22 cellular contexts compared by ENCODE assay signal in the genomic region with DNA sequence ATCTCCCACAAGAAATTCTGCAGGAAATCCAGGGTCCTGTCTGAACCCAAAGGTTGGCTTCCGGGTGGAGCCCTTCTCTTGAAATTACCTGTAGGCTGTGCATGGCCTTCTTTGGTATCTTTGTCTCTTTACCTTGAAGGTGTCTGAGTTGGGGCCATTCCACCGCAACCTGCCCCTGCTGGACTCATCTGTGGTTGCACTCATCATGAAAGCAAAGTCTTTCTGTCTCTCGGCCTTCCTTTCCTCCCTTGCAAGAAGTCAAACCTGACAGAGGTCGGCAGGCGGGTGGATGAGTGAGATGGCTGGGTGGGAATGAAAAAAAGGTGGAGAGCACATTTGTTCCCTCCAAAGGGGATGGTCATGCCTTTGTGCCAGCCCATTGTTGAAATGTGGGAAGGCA. TPM values are rescaled to one million over a fixed set of nuclear protein-coding genes. Genes with fewer than 3 reads are reported as not detected.
DNase-seq lines count a peak whose midpoint lies in the region; ATAC-seq and TF ChIP-seq lines count a peak whose summit lies in the region.
"Had no signal": no experiment of that assay in that cellular context is flagged by ENCODE, and none has a peak within 500 bp of the region (broad histone marks: within the 10 kb centered on the region; RNA-seq: fewer than 3 reads in every experiment).

No MANE protein-coding gene starts in this region.

- CTCF ChIA-PET in WTC11 (lab: Charles Lee): interaction anchor here (0.6 to 0.7 kb wide), 2 partner anchors 87 to 99 kb away, joined by 3 read pairs; no protein-coding TSS in a partner anchor

- ATAC-seq in GM23338 (peak; percentile 66), WTC11 (peak; percentile 69), left lobe of liver (peak; percentile 60), HG02798 (IDR thresholded peaks at IDR 0.05; ENCODE audit: poor library complexity, unreplicated experiment) (no peak)

- no peaks in the 10 kb centered on the region for H3K9me3 Mint-ChIP-seq in GM23338
- H3K9me3 Mint-ChIP-seq in WTC11: no peaks in the 10 kb centered on the region
- no peaks in the 10 kb centered on the region for H3K9me3 Mint-ChIP-seq in progenitor cell of endocrine pancreas (ENCODE audit: low read depth)

- no peak overlapping the region for H3K27ac ChIP-seq in GM23338 (ENCODE audit: low read depth)

- H3K4me1 ChIP-seq in GM23338 (ENCODE audit: insufficient read depth): peaks cover 25% of the 10 kb centered on the region

- peaks cover 33% of the 10 kb centered on the region for H3K4me1 Mint-ChIP-seq in GM23338
- peaks cover 49% of the 10 kb centered on the region for H3K4me1 Mint-ChIP-seq in WTC11
- H3K4me1 Mint-ChIP-seq in progenitor cell of endocrine pancreas (ENCODE audit: low read depth): peaks cover 7% of the 10 kb centered on the region
- H3K4me1 Mint-ChIP-seq: CD4-positive, CD25-positive, alpha-beta regulatory T cell had no signal

- no peaks in the 10 kb centered on the region for H3K36me3 ChIP-seq in GM23338 (ENCODE audit: insufficient read depth)

- peak overlapping the region; percentile 32; the same call in 1 of the 2 replicates for H2AFZ ChIP-seq in GM23338

- no peaks in the 10 kb centered on the region for H3K79me2 ChIP-seq in GM23338 (replicated peaks; ENCODE audit: insufficient read depth)

- no peak overlapping the region for H3K4me3 Mint-ChIP-seq in GM23338
- H3K4me3 Mint-ChIP-seq in WTC11: no peak overlapping the region
- no peak overlapping the region for H3K4me3 Mint-ChIP-seq in progenitor cell of endocrine pancreas (ENCODE audit: low read depth)
- H3K4me3 Mint-ChIP-seq: CD4-positive, CD25-positive, alpha-beta regulatory T cell had no signal

- TF ChIP-seq CTCF in GM23338 (conservative IDR thresholded peaks at IDR 0.05; ENCODE audit: low read depth in 2 of 2) (peak; percentile 21 to 36; a peak in 3 of 4 replicates), WTC11 (IDR thresholded peaks at IDR 0.05) (no peak), progenitor cell of endocrine pancreas (IDR thresholded peaks at IDR 0.05; ENCODE audit: unreplicated experiment) (peak; percentile 31)

- H3F3A ChIP-seq in GM23338 (replicated peaks; ENCODE audit: low read depth): no peaks in the 10 kb centered on the region

- H4K20me1 ChIP-seq in GM23338 (replicated peaks; ENCODE audit: insufficient read depth): no peaks in the 10 kb centered on the region

- no peaks in the 10 kb centered on the region for H3K36me3 Mint-ChIP-seq in GM23338 (ENCODE audit: low read depth)
- no peaks in the 10 kb centered on the region for H3K36me3 Mint-ChIP-seq in WTC11
- H3K36me3 Mint-ChIP-seq in progenitor cell of endocrine pancreas (ENCODE audit: insufficient read depth): no peaks in the 10 kb centered on the region
- H3K36me3 Mint-ChIP-seq: CD4-positive, CD25-positive, alpha-beta regulatory T cell had no signal

- H3K9me2 ChIP-seq in GM23338 (ENCODE audit: insufficient read depth): no peaks in the 10 kb centered on the region

- H3K27ac Mint-ChIP-seq in GM23338 (no peak overlapping the region; the same call in 1 of the 2 replicates), WTC11 (no peak overlapping the region), progenitor cell of endocrine pancreas (no peak overlapping the region)
- H3K27ac Mint-ChIP-seq: CD4-positive, CD25-positive, alpha-beta regulatory T cell had no signal

- H3K27me3 Mint-ChIP-seq in GM23338 (ENCODE audit: insufficient read depth, low read depth, poor library complexity) (peaks cover 4% of the 10 kb centered on the region), WTC11 (ENCODE audit: low read depth) (no peaks in the 10 kb centered on the region; the same call in 1 of the 2 replicates), progenitor cell of endocrine pancreas (peaks cover 53% of the 10 kb centered on the region)

- H3K27me3 ChIP-seq in GM23338 (ENCODE audit: insufficient read depth): no peaks in the 10 kb centered on the region

- no peak overlapping the region for H3K4me2 ChIP-seq in GM23338

- POLR2A ChIA-PET in WTC11 (lab: Charles Lee): no interaction called here

- H3K4me3 ChIP-seq in GM23338: no peak overlapping the region

- peak; percentile 64 for DNase-seq in GM23338 (ENCODE audit: low spot score)
- peak; percentile 34 for DNase-seq in WTC11 (ENCODE audit: low spot score)
- DNase-seq in left lobe of liver (ENCODE audit: low spot score): peak; percentile 57
- no peak for DNase-seq in progenitor cell of endocrine pancreas (ENCODE audit: low spot score, unreplicated experiment)
- DNase-seq in occipital lobe (lab: John Stamatoyannopoulos, UW): no peak
- no peak for DNase-seq in NCI-H1694 (lab: John Stamatoyannopoulos, UW)
- DNase-seq: CD4-positive, CD25-positive, alpha-beta regulatory T cell; COR-L47; DMS79; GOT3; KBM-7; MM.1S; NCI-H1092 treated with DMSO at 0.1 percent for 48 hours; NCI-H1436 treated with DMSO at 0.1 percent for 48 hours; NCI-H2029; NCI-H2171; NCI-H345; NCI-H524; NCI-H82; Right ventricle myocardium superior had no signal

TF ChIP-seq in GM23338, 12 proteins besides CTCF, POLR2A, EP300 and RAD21 (continues in another document):
- TF ChIP-seq CREB1 (CRISPR knock-in tag; IDR thresholded peaks at IDR 0.05; ENCODE audit: low read depth) (no peak), EZH2phosphoT487 (IDR thresholded peaks at IDR 0.05; ENCODE audit: unreplicated experiment) (no peak), POLR2AphosphoS5 (IDR thresholded peaks at IDR 0.05; ENCODE audit: low read depth) (no peak)

TF ChIP-seq in WTC11, 78 proteins besides CTCF, POLR2A, EP300 and RAD21 (continues in another document):
- TF ChIP-seq, protein P1, sequence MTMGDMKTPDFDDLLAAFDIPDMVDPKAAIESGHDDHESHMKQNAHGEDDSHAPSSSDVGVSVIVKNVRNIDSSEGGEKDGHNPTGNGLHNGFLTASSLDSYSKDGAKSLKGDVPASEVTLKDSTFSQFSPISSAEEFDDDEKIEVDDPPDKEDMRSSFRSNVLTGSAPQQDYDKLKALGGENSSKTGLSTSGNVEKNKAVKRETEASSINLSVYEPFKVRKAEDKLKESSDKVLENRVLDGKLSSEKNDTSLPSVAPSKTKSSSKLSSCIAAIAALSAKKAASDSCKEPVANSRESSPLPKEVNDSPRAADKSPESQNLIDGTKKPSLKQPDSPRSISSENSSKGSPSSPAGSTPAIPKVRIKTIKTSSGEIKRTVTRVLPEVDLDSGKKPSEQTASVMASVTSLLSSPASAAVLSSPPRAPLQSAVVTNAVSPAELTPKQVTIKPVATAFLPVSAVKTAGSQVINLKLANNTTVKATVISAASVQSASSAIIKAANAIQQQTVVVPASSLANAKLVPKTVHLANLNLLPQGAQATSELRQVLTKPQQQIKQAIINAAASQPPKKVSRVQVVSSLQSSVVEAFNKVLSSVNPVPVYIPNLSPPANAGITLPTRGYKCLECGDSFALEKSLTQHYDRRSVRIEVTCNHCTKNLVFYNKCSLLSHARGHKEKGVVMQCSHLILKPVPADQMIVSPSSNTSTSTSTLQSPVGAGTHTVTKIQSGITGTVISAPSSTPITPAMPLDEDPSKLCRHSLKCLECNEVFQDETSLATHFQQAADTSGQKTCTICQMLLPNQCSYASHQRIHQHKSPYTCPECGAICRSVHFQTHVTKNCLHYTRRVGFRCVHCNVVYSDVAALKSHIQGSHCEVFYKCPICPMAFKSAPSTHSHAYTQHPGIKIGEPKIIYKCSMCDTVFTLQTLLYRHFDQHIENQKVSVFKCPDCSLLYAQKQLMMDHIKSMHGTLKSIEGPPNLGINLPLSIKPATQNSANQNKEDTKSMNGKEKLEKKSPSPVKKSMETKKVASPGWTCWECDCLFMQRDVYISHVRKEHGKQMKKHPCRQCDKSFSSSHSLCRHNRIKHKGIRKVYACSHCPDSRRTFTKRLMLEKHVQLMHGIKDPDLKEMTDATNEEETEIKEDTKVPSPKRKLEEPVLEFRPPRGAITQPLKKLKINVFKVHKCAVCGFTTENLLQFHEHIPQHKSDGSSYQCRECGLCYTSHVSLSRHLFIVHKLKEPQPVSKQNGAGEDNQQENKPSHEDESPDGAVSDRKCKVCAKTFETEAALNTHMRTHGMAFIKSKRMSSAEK (CRISPR knock-in tag; IDR thresholded peaks at IDR 0.05; ENCODE audit: borderline replicate concordance): no peak
- TF ChIP-seq ZNF396 (CRISPR knock-in tag; IDR thresholded peaks at IDR 0.05; ENCODE audit: borderline replicate concordance) (no peak), JUN (CRISPR knock-in tag; IDR thresholded peaks at IDR 0.05) (no peak), HMGA2 (CRISPR knock-in tag; IDR thresholded peaks at IDR 0.05) (no peak), ZNF423 (CRISPR knock-in tag; IDR thresholded peaks at IDR 0.05) (no peak)
- TF ChIP-seq, protein P2, sequence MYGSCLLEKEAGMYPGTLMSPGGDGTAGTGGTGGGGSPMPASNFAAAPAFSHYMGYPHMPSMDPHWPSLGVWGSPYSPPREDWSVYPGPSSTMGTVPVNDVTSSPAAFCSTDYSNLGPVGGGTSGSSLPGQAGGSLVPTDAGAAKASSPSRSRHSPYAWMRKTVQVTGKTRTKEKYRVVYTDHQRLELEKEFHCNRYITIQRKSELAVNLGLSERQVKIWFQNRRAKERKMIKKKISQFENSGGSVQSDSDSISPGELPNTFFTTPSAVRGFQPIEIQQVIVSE (CRISPR knock-in tag; IDR thresholded peaks at IDR 0.05; ENCODE audit: borderline replicate concordance): no peak
- TF ChIP-seq, protein P3, sequence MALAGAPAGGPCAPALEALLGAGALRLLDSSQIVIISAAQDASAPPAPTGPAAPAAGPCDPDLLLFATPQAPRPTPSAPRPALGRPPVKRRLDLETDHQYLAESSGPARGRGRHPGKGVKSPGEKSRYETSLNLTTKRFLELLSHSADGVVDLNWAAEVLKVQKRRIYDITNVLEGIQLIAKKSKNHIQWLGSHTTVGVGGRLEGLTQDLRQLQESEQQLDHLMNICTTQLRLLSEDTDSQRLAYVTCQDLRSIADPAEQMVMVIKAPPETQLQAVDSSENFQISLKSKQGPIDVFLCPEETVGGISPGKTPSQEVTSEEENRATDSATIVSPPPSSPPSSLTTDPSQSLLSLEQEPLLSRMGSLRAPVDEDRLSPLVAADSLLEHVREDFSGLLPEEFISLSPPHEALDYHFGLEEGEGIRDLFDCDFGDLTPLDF (CRISPR knock-in tag; IDR thresholded peaks at IDR 0.05): no peak

RNA-seq across cellular contexts. Expression of a gene that starts 25.1 kb away (rescaled TPM):
- total RNA-seq in GM23338 (2014; rRNA removed; shearing (Covaris generic)): 20.2 and 22.7 TPM in 2 replicates
- 9.0 and 9.4 TPM in 2 replicates for polyA plus RNA-seq in GM23338 (2016; fragmentation: Nextera tagmentation; extraction: Ambion mirVana)
- total RNA-seq in WTC11 (2021): 63.9 to 67.0 TPM (median 65.0 TPM) in 3 replicates
- total RNA-seq in left lobe of liver: 27.9 TPM
- total RNA-seq in progenitor cell of endocrine pancreas: 11.0 and 12.8 TPM in 2 replicates
- 4.4 TPM for total RNA-seq in occipital lobe
- total RNA-seq: CD4-positive, CD25-positive, alpha-beta regulatory T cell; SK-MEL-5 had no signal
- polyA plus RNA-seq: CD4-positive, CD25-positive, alpha-beta regulatory T cell had no signal

Comparison
In these comparisons a context has a peak if more than half of its experiments do, and no peak if none do; other contexts are left out.
1. DNase-seq: peak in GM23338 (single experiment), WTC11 (single experiment) and left lobe of liver (single experiment); none in progenitor cell of endocrine pancreas (single experiment), occipital lobe (single experiment) and NCI-H1694 (single experiment).